16 cellular contexts compared by ENCODE assay signal in genomic region chr1:5742801-5743200, GRCh38.
"Had no signal": no experiment of that assay in that cellular context is flagged by ENCODE, and none has a peak within 500 bp of the region (broad histone marks: within the 10 kb centered on the region; RNA-seq: fewer than 3 reads in every experiment).

No MANE protein-coding gene starts in this region.

- H3K27me3 ChIP-seq: foreskin keratinocyte, right atrium auricular region, testis had no signal

- H3K36me3 ChIP-seq: breast epithelium, neutrophil, right atrium auricular region had no signal

- DNase-seq: activated CD4-positive, alpha-beta memory T cell treated with anti-CD3 and anti-CD28 coated beads for 36 hours; activated CD4-positive, alpha-beta T cell treated with anti-CD3 and anti-CD28 coated beads for 36 hours; activated naive CD4-positive, alpha-beta T cell; anterior cingulate cortex; dermis blood vessel endothelial cell; effector memory CD8-positive, alpha-beta T cell; foreskin keratinocyte; midbrain; stimulated activated naive CD8-positive, alpha-beta T cell treated with anti-CD3 and anti-CD28 coated beads, Interleukin-15, amount 100 ng/mL, for 72 hours; T-helper 2 cell; testis had no signal

- ATAC-seq: activated CD4-positive, alpha-beta T cell treated with anti-CD3 and anti-CD28 coated beads for 36 hours; effector memory CD8-positive, alpha-beta T cell; foreskin keratinocyte; stimulated activated naive CD8-positive, alpha-beta T cell treated with anti-CD3 and anti-CD28 coated beads, Interleukin-15, amount 100 ng/mL, for 72 hours had no signal

- H3K27ac ChIP-seq: breast epithelium, foreskin keratinocyte, neutrophil, right atrium auricular region, testis had no signal

- H3K9me3 ChIP-seq: breast epithelium, neutrophil, right atrium auricular region, testis had no signal

- H3K4me2 ChIP-seq: smooth muscle cell had no signal

- H3K4me1 ChIP-seq: breast epithelium, foreskin keratinocyte, testis had no signal

- H3K4me3 ChIP-seq: breast epithelium, lung, right atrium auricular region, smooth muscle cell, testis had no signal
